ENCODE assay signal across 10 cellular contexts in genomic region chr22:42645341-42645937, GRCh38. TPM values are rescaled to one million over a fixed set of nuclear protein-coding genes. Genes with fewer than 3 reads are reported as not detected.
DNase-seq lines count a peak whose midpoint lies in the region; ATAC-seq and TF ChIP-seq lines count a peak whose summit lies in the region.
"Had no signal": no experiment of that assay in that cellular context is flagged by ENCODE, and none has a peak within 500 bp of the region (broad histone marks: within the 10 kb centered on the region; RNA-seq: fewer than 3 reads in every experiment).

No MANE protein-coding gene starts in this region.

- ATAC-seq in body of pancreas = no peak

- peak; percentile 53 for DNase-seq in G401 (ENCODE audit: low spot score)
- DNase-seq in body of pancreas = peak in 1 of 4 donors; percentile 34
- DNase-seq in iris pigment epithelial cell (ENCODE audit: low read depth) = peak; percentile 26
- no peak for DNase-seq in dedifferentiated amniotic fluid mesenchymal stem cell (ENCODE audit: extremely low spot score)
- DNase-seq in NCI-H1436 (lab: John Stamatoyannopoulos, UW) = no peak
- no peak for DNase-seq in MG63
- DNase-seq in OCI-M2 (lab: John Stamatoyannopoulos, UW; ENCODE audit: unreplicated experiment) = no peak
- DNase-seq: activated CD8-positive, alpha-beta memory T cell treated with anti-CD3 and anti-CD28 coated beads, Interleukin-2, amount 50 U/mL, for 4 hours; stimulated activated CD4-positive, alpha-beta T cell treated with anti-CD3 and anti-CD28 coated beads, Interleukin-12 subunit alpha, Interleukin-12 subunit beta, amount 100 ng/mL, for 4 hours had no signal

- H3K27ac ChIP-seq in body of pancreas = peak overlapping the region; percentile 79 to 96 (median 92)
- H3K27ac ChIP-seq in skin epidermis = peak overlapping the region in 19 of 21 experiments; percentile 23 to 97 (median 78)

- H3K9me3 ChIP-seq in body of pancreas (no peaks in the 10 kb centered on the region), MG63 (no peaks in the 10 kb centered on the region)

- H3K4me3 ChIP-seq in body of pancreas (no peak overlapping the region), skin epidermis (peak overlapping the region in 2 of 7 experiments; percentile 5 to 24), MG63 (no peak overlapping the region)

- no peak for TF ChIP-seq CTCF in body of pancreas (IDR thresholded peaks at IDR 0.05)

- H3K4me1 ChIP-seq in body of pancreas = peaks cover 72% of the 10 kb centered on the region

- no peak for TF ChIP-seq POLR2A in body of pancreas (IDR thresholded peaks at IDR 0.05)

- in situ Hi-C loops in G401 (cut with HindIII; ENCODE audit: low sequenced_read_pairs) = no loop called here

- 55 to 58% methylated on average over 5 to 19 of the region's 19 CpGs for WGBS in body of pancreas, 2 donors

- H3K27me3 ChIP-seq in body of pancreas (no peaks in the 10 kb centered on the region), MG63 (no peaks in the 10 kb centered on the region)

- intact Hi-C loops in body of pancreas (cut with DNase I) = no loop called here

- H3K36me3 ChIP-seq in body of pancreas (replicated peaks in 1 of 2; ENCODE audit: insufficient read depth in 1 of 2, low read depth in 2 of 2) (no peaks in the 10 kb centered on the region), MG63 (peaks cover 21% of the 10 kb centered on the region)

RNA-seq across cellular contexts. Expression of gene CYB5R3, which starts 3.8 kb away (rescaled TPM):
- 39.0 and 44.6 TPM in 2 replicates for total RNA-seq in G401 (2014; rRNA removed; shearing (Covaris generic))
- total RNA-seq in body of pancreas = 10 to 100 TPM; 41.8 to 50.8 TPM
- 48.3 and 76.3 TPM in 2 replicates for total RNA-seq in MG63 (2014; rRNA removed; shearing (Covaris generic); ENCODE audit: low replicate concordance)

RNA-seq across cellular contexts. Expression of gene ATP5MGL, which starts 5.0 kb away (rescaled TPM):
- not detected in 2 replicates for total RNA-seq in G401 (2014; rRNA removed; shearing (Covaris generic))
- not detected for total RNA-seq in body of pancreas
- not detected in 2 replicates for total RNA-seq in MG63 (2014; rRNA removed; shearing (Covaris generic); ENCODE audit: low replicate concordance)

RNA-seq across cellular contexts. Expression of gene POLDIP3, which starts 30.8 kb away (rescaled TPM):
- 11.1 and 14.7 TPM in 2 replicates for total RNA-seq in G401 (2014; rRNA removed; shearing (Covaris generic))
- total RNA-seq in body of pancreas = 10 to 100 TPM; 23.1 to 30.6 TPM
- 16.3 and 17.7 TPM in 2 replicates for total RNA-seq in MG63 (2014; rRNA removed; shearing (Covaris generic); ENCODE audit: low replicate concordance)

Comparison
In these comparisons a context has a peak if more than half of its experiments do, and no peak if none do; other contexts are left out.
1. DNase-seq: peak in G401 (single experiment) and iris pigment epithelial cell (single experiment); none in dedifferentiated amniotic fluid mesenchymal stem cell (single experiment), NCI-H1436 (single experiment), MG63 (single experiment) and OCI-M2 (single experiment).